ENCODE assay signal across 15 cellular contexts in the genomic region with DNA sequence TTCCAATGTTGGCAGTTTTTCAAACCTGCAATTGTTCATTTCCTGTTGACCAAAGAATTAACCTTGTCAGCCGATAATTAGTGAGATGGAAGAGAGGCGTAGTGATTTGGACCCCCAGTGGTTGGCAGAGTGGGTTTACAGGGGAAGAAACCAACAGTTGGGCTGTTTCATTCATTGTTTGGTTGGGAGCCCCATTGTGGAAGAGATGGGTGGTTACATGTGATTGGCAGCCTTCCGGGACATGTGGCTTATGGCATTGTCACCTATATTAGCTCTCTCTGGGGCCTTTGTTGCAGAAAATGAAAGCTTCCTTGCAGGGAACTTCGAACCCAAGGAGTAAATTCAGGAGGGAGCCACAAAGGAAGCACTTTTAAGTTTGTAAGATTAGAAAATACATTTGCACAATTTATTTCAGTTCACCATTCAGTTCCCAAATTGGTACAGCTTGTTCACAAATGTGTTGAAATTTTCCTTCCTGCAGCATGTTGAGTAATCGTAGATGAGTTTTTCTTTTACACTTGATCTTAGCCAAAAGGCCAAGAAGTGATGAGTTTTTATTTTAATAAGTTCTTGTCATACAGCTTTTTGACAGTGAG. TPM values are rescaled to one million over a fixed set of nuclear protein-coding genes. Genes with fewer than 3 reads are reported as not detected.
DNase-seq lines count a peak whose midpoint lies in the region; ATAC-seq and TF ChIP-seq lines count a peak whose summit lies in the region.
"Had no signal": no experiment of that assay in that cellular context is flagged by ENCODE, and none has a peak within 500 bp of the region (broad histone marks: within the 10 kb centered on the region; RNA-seq: fewer than 3 reads in every experiment).

No MANE protein-coding gene starts in this region.

- ATAC-seq in WTC11 (peak; percentile 69), GM19328 (IDR thresholded peaks at IDR 0.05; ENCODE audit: unreplicated experiment) (no peak), left lobe of liver (no peak)
- ATAC-seq: activated CD8-positive, alpha-beta T cell treated with anti-CD3 and anti-CD28 coated beads for 36 hours; activated naive CD4-positive, alpha-beta T cell treated with anti-CD3 and anti-CD28 coated beads, Interleukin-2, amount 50 U/mL, for 72 hours; T-cell had no signal

- POLR2A ChIA-PET in WTC11 (lab: Charles Lee): no interaction called here

- no peaks in the 10 kb centered on the region for H3K27me3 ChIP-seq in HUES64 (ENCODE audit: insufficient read depth, low read length)
- H3K27me3 ChIP-seq in brain microvascular endothelial cell (replicated peaks): no peaks in the 10 kb centered on the region
- H3K27me3 ChIP-seq: heart left ventricle had no signal

- H3K27ac Mint-ChIP-seq in WTC11: no peak overlapping the region; the same call in 1 of the 2 replicates
- H3K27ac Mint-ChIP-seq: activated CD8-positive, alpha-beta T cell treated with anti-CD3 and anti-CD28 coated beads for 36 hours; activated naive CD4-positive, alpha-beta T cell treated with anti-CD3 and anti-CD28 coated beads, Interleukin-2, amount 50 U/mL, for 72 hours; T-cell had no signal

- CTCF ChIA-PET in WTC11 (lab: Charles Lee): interaction anchor here (1.3 kb wide), 1 partner anchor 79 kb away, joined by 3 read pairs; no protein-coding TSS in a partner anchor

- no peaks in the 10 kb centered on the region for H3K27me3 Mint-ChIP-seq in WTC11 (ENCODE audit: low read depth)
- H3K27me3 Mint-ChIP-seq: activated CD8-positive, alpha-beta T cell treated with anti-CD3 and anti-CD28 coated beads for 36 hours; T-cell had no signal

- H3K9me3 Mint-ChIP-seq in WTC11: no peaks in the 10 kb centered on the region
- H3K9me3 Mint-ChIP-seq: activated CD8-positive, alpha-beta T cell treated with anti-CD3 and anti-CD28 coated beads for 36 hours; activated naive CD4-positive, alpha-beta T cell treated with anti-CD3 and anti-CD28 coated beads, Interleukin-2, amount 50 U/mL, for 72 hours; T-cell had no signal

- in situ Hi-C loops in brain microvascular endothelial cell (cut with HindIII; ENCODE audit: low pct_ligation_motif_present, low sequenced_read_pairs): no loop called here

- H3K4me1 ChIP-seq in HUES64 (ENCODE audit: insufficient read depth, low read length): peaks cover 15% of the 10 kb centered on the region; the same call in 1 of the 2 replicates

- H3K4me3 ChIP-seq in HUES64 (ENCODE audit: low read length): no peak overlapping the region
- H3K4me3 ChIP-seq in brain microvascular endothelial cell (ENCODE audit: low read depth, low read length): no peak overlapping the region
- H3K4me3 ChIP-seq: heart left ventricle, lung had no signal

- peaks cover 12% of the 10 kb centered on the region for H3K4me1 Mint-ChIP-seq in WTC11
- H3K4me1 Mint-ChIP-seq: T-cell had no signal

- no peaks in the 10 kb centered on the region for H3K9me3 ChIP-seq in HUES64 (ENCODE audit: insufficient read depth, low read depth, low read length)
- H3K9me3 ChIP-seq: heart left ventricle had no signal

- peaks cover 94% of the 10 kb centered on the region for H3K36me3 ChIP-seq in HUES64 (ENCODE audit: insufficient read depth, low read length)
- peaks cover 41% of the 10 kb centered on the region for H3K36me3 ChIP-seq in brain microvascular endothelial cell (replicated peaks)

- H3K9ac ChIP-seq in HUES64 (ENCODE audit: low read depth, low read length): no peak overlapping the region

- no peak overlapping the region for H3K4me3 Mint-ChIP-seq in WTC11
- H3K4me3 Mint-ChIP-seq: activated CD8-positive, alpha-beta T cell treated with anti-CD3 and anti-CD28 coated beads for 36 hours; T-cell had no signal

- H3K36me3 Mint-ChIP-seq in WTC11: peaks cover 90% of the 10 kb centered on the region

- DNase-seq in AML-193 (lab: John Stamatoyannopoulos, UW) (peak; percentile 91 to 92), WTC11 (ENCODE audit: low spot score) (no peak), iPS-NIHi7 (ENCODE audit: extremely low spot score) (peak; percentile 26), brain microvascular endothelial cell (no peak), T1000 (lab: John Stamatoyannopoulos, UW) (no peak), left lobe of liver (ENCODE audit: low spot score) (no peak)
- DNase-seq: activated CD8-positive, alpha-beta T cell treated with anti-CD3 and anti-CD28 coated beads for 36 hours; GDM1; heart left ventricle; NCI-H1436; T-cell had no signal

- 85% methylated on average over 5 of the region's 5 CpGs for WGBS in HUES64

- H3K27ac ChIP-seq in HUES64 (ENCODE audit: low read depth, low read length): peak overlapping the region; percentile 45; the same call in 1 of the 2 replicates
- no peak overlapping the region for H3K27ac ChIP-seq in brain microvascular endothelial cell

- TF ChIP-seq CTCF in WTC11 (IDR thresholded peaks at IDR 0.05): no peak
- TF ChIP-seq CTCF in brain microvascular endothelial cell (IDR thresholded peaks at IDR 0.05; ENCODE audit: low read depth, low read length, missing control alignments): no peak

TF ChIP-seq in WTC11, 78 proteins besides CTCF, POLR2A, EP300 and RAD21 (continues in another document):
- no peak for TF ChIP-seq AFF4 (CRISPR knock-in tag; IDR thresholded peaks at IDR 0.05; ENCODE audit: borderline replicate concordance)
- no peak for TF ChIP-seq HMGXB4 (CRISPR knock-in tag; IDR thresholded peaks at IDR 0.05)
- no peak for TF ChIP-seq SMAD4 (CRISPR knock-in tag; IDR thresholded peaks at IDR 0.05)
- TF ChIP-seq ATF2 (CRISPR knock-in tag; IDR thresholded peaks at IDR 0.05; ENCODE audit: borderline replicate concordance, low read depth): no peak
- TF ChIP-seq ETV6 (CRISPR knock-in tag; IDR thresholded peaks at IDR 0.05): no peak
- TF ChIP-seq NR1H2 (CRISPR knock-in tag; IDR thresholded peaks at IDR 0.05): no peak
- TF ChIP-seq ZNF671 (CRISPR knock-in tag; IDR thresholded peaks at IDR 0.05): no peak
- no peak for TF ChIP-seq SMAD3 (CRISPR knock-in tag; IDR thresholded peaks at IDR 0.05; ENCODE audit: borderline replicate concordance)
- TF ChIP-seq KAT7 (CRISPR knock-in tag; IDR thresholded peaks at IDR 0.05; ENCODE audit: borderline replicate concordance): no peak

RNA-seq across cellular contexts. Expression of gene CDKAL1, which starts 50.3 kb away (rescaled TPM):
- polyA plus RNA-seq in HUES64 (2013, experiment 1 of 2): 12.5 TPM
- 15.2 TPM for polyA plus RNA-seq in HUES64 (2013, experiment 2 of 2)
- total RNA-seq in WTC11 (2021) (20.6 to 21.9 TPM (median 21.6 TPM) in 3 replicates), left lobe of liver (5.1 TPM)

Comparison
In these comparisons a context has a peak if more than half of its experiments do, and no peak if none do; other contexts are left out.
1. DNase-seq: peak in AML-193 (2 of 2) and iPS-NIHi7 (single experiment); none in WTC11 (single experiment), brain microvascular endothelial cell (single experiment), T1000 (single experiment) and left lobe of liver (single experiment).